ENCODE assay signal across 7 cellular contexts in genomic region chr2:230410861-230411464, GRCh38. TPM values are rescaled to one million over a fixed set of nuclear protein-coding genes. Genes with fewer than 3 reads are reported as not detected.
DNase-seq lines count a peak whose midpoint lies in the region; ATAC-seq and TF ChIP-seq lines count a peak whose summit lies in the region.

No MANE protein-coding gene starts in this region.

- H3K4me3 Mint-ChIP-seq in IgD-negative memory B cell, result peak overlapping the region; percentile 86 to 100 (median 100)
- H3K4me3 Mint-ChIP-seq in activated naive CD8-positive, alpha-beta T cell treated with anti-CD3 and anti-CD28 coated beads, Interleukin-2, amount 10 ng/mL, durations not matched to agents 7 days and 5 days, result peak overlapping the region; percentile 98

- peaks cover 2 to 61% (median 40%) of the 10 kb centered on the region in 5 donors for H3K4me1 ChIP-seq in subcutaneous abdominal adipose tissue (ENCODE audit: control insufficient read depth in 5 of 5, insufficient read depth in 5 of 5, low read length in 5 of 5)

- peak overlapping the region; percentile 80 to 99 (median 91) for H3K9ac ChIP-seq in subcutaneous abdominal adipose tissue (ENCODE audit: low read length in 5 of 5)

- no peaks in the 10 kb centered on the region for H3K27me3 ChIP-seq in kidney epithelial cell (ENCODE audit: control insufficient read depth, insufficient read depth, low read length)
- H3K27me3 ChIP-seq in subcutaneous abdominal adipose tissue (ENCODE audit: control insufficient read depth in 5 of 5, insufficient read depth in 4 of 5, low read length in 5 of 5), result no peaks in the 10 kb centered on the region

- H3K27ac Mint-ChIP-seq in IgD-negative memory B cell, result peak overlapping the region; percentile 99
- H3K27ac Mint-ChIP-seq in activated naive CD8-positive, alpha-beta T cell treated with anti-CD3 and anti-CD28 coated beads, Interleukin-2, amount 10 ng/mL, durations not matched to agents 7 days and 5 days, result peak overlapping the region; percentile 100

- H3K36me3 Mint-ChIP-seq in IgD-negative memory B cell, result peaks cover 3% of the 10 kb centered on the region
- H3K36me3 Mint-ChIP-seq in activated naive CD8-positive, alpha-beta T cell treated with anti-CD3 and anti-CD28 coated beads, Interleukin-2, amount 10 ng/mL, durations not matched to agents 7 days and 5 days, result peaks cover 23% of the 10 kb centered on the region

- H3K27ac ChIP-seq in subcutaneous abdominal adipose tissue (ENCODE audit: low read depth, low read length), result peak overlapping the region; percentile 96

- POLR2A ChIA-PET in activated naive CD8-positive, alpha-beta T cell treated with anti-CD3 and anti-CD28 coated beads, Interleukin-2, amount 10 ng/mL, durations not matched to agents 7 days and 5 days (lab: Charles Lee), result interaction anchor here (0.6 to 2.1 kb wide), 7 partner anchors 62 to 203 kb away, joined by 3 to 11 read pairs (median 5); partner anchors contain the start of genes SP110 and SP140L

- no peaks in the 10 kb centered on the region for H3K27me3 Mint-ChIP-seq in IgD-negative memory B cell
- no peaks in the 10 kb centered on the region for H3K27me3 Mint-ChIP-seq in activated naive CD8-positive, alpha-beta T cell treated with anti-CD3 and anti-CD28 coated beads, Interleukin-2, amount 10 ng/mL, durations not matched to agents 7 days and 5 days

- H3K36me3 ChIP-seq in kidney epithelial cell (ENCODE audit: control insufficient read depth, insufficient read depth, low read length), result no peaks in the 10 kb centered on the region
- no peaks in the 10 kb centered on the region for H3K36me3 ChIP-seq in subcutaneous abdominal adipose tissue (ENCODE audit: control insufficient read depth in 5 of 5, insufficient read depth in 5 of 5, low read length in 5 of 5)

- no peaks in the 10 kb centered on the region for H3K9me3 Mint-ChIP-seq in IgD-negative memory B cell
- no peaks in the 10 kb centered on the region for H3K9me3 Mint-ChIP-seq in activated naive CD8-positive, alpha-beta T cell treated with anti-CD3 and anti-CD28 coated beads, Interleukin-2, amount 10 ng/mL, durations not matched to agents 7 days and 5 days

- no peak for TF ChIP-seq CTCF in kidney epithelial cell (IDR thresholded peaks at IDR 0.05; ENCODE audit: insufficient read depth, low read length, poor library complexity, severe bottlenecking)

- H3K4me3 ChIP-seq in kidney epithelial cell (ENCODE audit: low read depth, low read length) (peak overlapping the region; percentile 67), subcutaneous abdominal adipose tissue (ENCODE audit: low read depth in 1 of 5, low read length in 5 of 5) (peak overlapping the region; percentile 88 to 95 (median 88))

- DNase-seq in activated naive CD8-positive, alpha-beta T cell treated with anti-CD3 and anti-CD28 coated beads, Interleukin-2, amount 10 ng/mL, durations not matched to agents 7 days and 5 days, result no peak
- no peak for DNase-seq in kidney epithelial cell (ENCODE audit: low read depth)
- DNase-seq in GF-D8 (lab: John Stamatoyannopoulos, UW), result no peak
- no peak for DNase-seq in RPMI8226
- DNase-seq in NCI-H345 treated with DMSO at 0.1 percent for 48 hours (lab: John Stamatoyannopoulos, UW; ENCODE audit: unreplicated experiment), result no peak

- H3K9me3 ChIP-seq in subcutaneous abdominal adipose tissue (ENCODE audit: control insufficient read depth in 5 of 5, low read length in 5 of 5), result no peaks in the 10 kb centered on the region

- ATAC-seq in activated naive CD8-positive, alpha-beta T cell treated with anti-CD3 and anti-CD28 coated beads, Interleukin-2, amount 10 ng/mL, durations not matched to agents 7 days and 5 days (ENCODE audit: low read depth), result no peak

- H3K4me1 Mint-ChIP-seq in IgD-negative memory B cell, result peaks cover 37 to 58% (median 55%) of the 10 kb centered on the region in 3 donors
- H3K4me1 Mint-ChIP-seq in activated naive CD8-positive, alpha-beta T cell treated with anti-CD3 and anti-CD28 coated beads, Interleukin-2, amount 10 ng/mL, durations not matched to agents 7 days and 5 days, result peaks cover 64% of the 10 kb centered on the region

RNA-seq across cellular contexts. Expression of gene SP100, which starts 5.0 kb away (rescaled TPM):
- polyA plus RNA-seq in IgD-negative memory B cell, result 288 TPM
- total RNA-seq in activated naive CD8-positive, alpha-beta T cell treated with anti-CD3 and anti-CD28 coated beads, Interleukin-2, amount 10 ng/mL, durations not matched to agents 7 days and 5 days, result 100 to 1,000 TPM; 301 to 314 TPM
- 48.0 and 53.8 TPM in 2 replicates for total RNA-seq in kidney epithelial cell
